In the genomic region with DNA sequence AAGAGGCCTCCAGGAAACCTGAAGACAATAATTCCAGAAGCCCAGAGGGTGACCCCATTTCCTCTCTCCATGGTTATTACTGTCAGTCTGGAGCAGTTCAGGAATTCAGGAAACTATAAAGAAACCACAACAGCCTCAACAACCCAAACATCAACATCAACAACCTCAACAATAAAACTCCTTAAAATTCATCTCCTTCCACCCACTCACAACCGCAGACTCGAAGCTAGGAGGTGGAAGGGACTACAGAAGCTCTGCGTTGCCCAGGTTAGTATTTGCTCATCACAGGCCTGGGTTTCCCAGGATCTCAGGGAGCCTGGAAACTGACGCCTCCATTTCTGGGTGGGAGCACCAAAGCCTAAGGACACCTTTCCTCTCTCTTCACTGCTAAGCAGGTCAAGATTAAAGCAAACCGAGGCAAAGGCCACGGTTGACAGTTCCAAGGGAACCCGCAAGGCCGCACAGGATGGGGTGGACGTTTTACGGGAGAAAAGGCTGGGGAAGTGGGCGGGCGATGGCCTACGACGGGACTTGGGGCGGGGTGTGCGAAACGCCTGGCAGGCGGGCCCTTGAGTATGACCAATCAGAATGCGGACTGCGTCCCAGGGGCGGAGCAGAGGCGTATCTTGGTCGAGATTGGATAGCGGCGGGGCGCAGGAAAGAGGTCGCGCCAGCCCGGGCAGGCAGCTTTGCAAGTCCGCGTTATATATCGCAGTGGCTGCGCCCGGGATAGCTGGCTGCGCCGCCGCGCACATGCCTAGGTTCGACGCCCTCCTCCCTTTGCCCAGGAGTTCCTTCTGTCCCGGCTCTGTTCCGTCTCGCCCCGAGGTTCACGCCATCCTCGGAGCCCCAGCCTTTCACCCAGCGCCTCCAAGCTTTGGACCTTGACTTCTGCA, we compare ENCODE assay signal across 8 cellular contexts. TPM values are rescaled to one million over a fixed set of nuclear protein-coding genes. Genes with fewer than 3 reads are reported as not detected.
A peak's percentile ranks its signal among the peaks of the same experiment; 100 is the strongest.
DNase-seq lines count a peak whose midpoint lies in the region; ATAC-seq and TF ChIP-seq lines count a peak whose summit lies in the region.

A gene with protein sequence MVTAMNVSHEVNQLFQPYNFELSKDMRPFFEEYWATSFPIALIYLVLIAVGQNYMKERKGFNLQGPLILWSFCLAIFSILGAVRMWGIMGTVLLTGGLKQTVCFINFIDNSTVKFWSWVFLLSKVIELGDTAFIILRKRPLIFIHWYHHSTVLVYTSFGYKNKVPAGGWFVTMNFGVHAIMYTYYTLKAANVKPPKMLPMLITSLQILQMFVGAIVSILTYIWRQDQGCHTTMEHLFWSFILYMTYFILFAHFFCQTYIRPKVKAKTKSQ (plus strand): TSS at position 654 of the 896 bp plus-strand sequence. CDS start 250 bp downstream, outside the sequence.

- no TSS peak for BruUV-seq in A673 (replicated peaks; lab: Mats Ljungman, UMichigan)

- no peaks in the 10 kb centered on the region for H3K9me3 ChIP-seq in A673 (ENCODE audit: low read depth, low read length, poor library complexity, severe bottlenecking)
- no peaks in the 10 kb centered on the region for H3K9me3 ChIP-seq in mucosa of descending colon

- H3K27ac ChIP-seq in A673 (ENCODE audit: low read depth, low read length, poor library complexity, severe bottlenecking), result peak within 1 kb of the TSS; percentile 51

- H3K4me1 ChIP-seq in A673 (ENCODE audit: insufficient read depth, low read length, poor library complexity, severe bottlenecking), result peaks cover 15% of the 10 kb centered on the region
- H3K4me1 ChIP-seq in mucosa of descending colon (ENCODE audit: low read depth), result peaks cover 18% of the 10 kb centered on the region

- H3K4me3 ChIP-seq in A673 (ENCODE audit: low read depth, low read length, poor library complexity, severe bottlenecking), result peak within 1 kb of the TSS; percentile 5
- peak within 1 kb of the TSS; percentile 21 for H3K4me3 ChIP-seq in epithelial cell of esophagus (ENCODE audit: low read length)
- H3K4me3 ChIP-seq in mucosa of descending colon, result no peak within 1 kb of the TSS

- H3K36me3 ChIP-seq in A673 (ENCODE audit: insufficient read depth, low read length, poor library complexity, severe bottlenecking) (no peaks in the 10 kb centered on the region), mucosa of descending colon (ENCODE audit: low read depth) (no peaks in the 10 kb centered on the region)

- TF ChIP-seq CTCF in A673 (conservative IDR thresholded peaks at IDR 0.05; ENCODE audit: low read depth, low read length), result no peak
- no peak for TF ChIP-seq CTCF in epithelial cell of esophagus (IDR thresholded peaks at IDR 0.05; ENCODE audit: insufficient read depth, low read depth, low read length, missing control alignments)
- no peak for TF ChIP-seq CTCF in mucosa of descending colon (IDR thresholded peaks at IDR 0.05)

- DNase-seq in A673 (ENCODE audit: low spot score), result peak; percentile 96
- peak; percentile 97 for DNase-seq in NOMO-1 (lab: John Stamatoyannopoulos, UW; ENCODE audit: unreplicated experiment in 2 of 2)
- peak; percentile 85 for DNase-seq in activated T-cell treated with anti-CD3 and anti-CD28 coated beads for 48 hours (ENCODE audit: low read depth)
- DNase-seq in epithelial cell of esophagus (ENCODE audit: low read depth), result peak; percentile 95
- peak; percentile 93 to 94 (median 94) for DNase-seq in mucosa of descending colon
- DNase-seq in stimulated activated CD8-positive, alpha-beta memory T cell treated with anti-CD3 and anti-CD28 coated beads, Interleukin-2, amount 100 ng/mL, for 1 hour (ENCODE audit: low read depth in 2 of 2), result peak; percentile 59 to 69

- POLR2A ChIA-PET in A673 (lab: Charles Lee; ENCODE audit: low non-redundant PET), result no interaction called here

- CTCF ChIA-PET in A673 (lab: Charles Lee), result interaction anchor here (0.5 to 2.2 kb wide), 5 partner anchors 56 to 1688 kb away, joined by 3 to 11 read pairs (median 4); no protein-coding TSS in a partner anchor

- peaks cover 10% of the 10 kb centered on the region for H3K27me3 ChIP-seq in A673 (replicated peaks; ENCODE audit: insufficient read depth, low read depth, low read length, poor library complexity)

- ATAC-seq in GM19025 (IDR thresholded peaks at IDR 0.05; ENCODE audit: low read depth, unreplicated experiment) (peak; percentile 92), HG03378 (IDR thresholded peaks at IDR 0.05; ENCODE audit: unreplicated experiment) (peak; percentile 77), mucosa of descending colon (peak; percentile 97)

- intact Hi-C loops in A673 (cut with micrococcal nuclease; ENCODE audit: unreplicated experiment) (loop anchor here (2.0 kb wide), 1 partner anchor 57 kb away; no protein-coding TSS in a partner anchor), mucosa of descending colon (cut with DNase I, micrococcal nuclease) (loop anchor here (5.0 kb wide), 1 partner anchor 126 kb away; no protein-coding TSS in a partner anchor)

RNA-seq across cellular contexts. Expression of the gene that starts here (rescaled TPM):
- total RNA-seq in A673 (2021), result 0.44 TPM in 1 of 2 replicates, not detected in the other
- under 1 TPM in 1 of 3 donors, not detected in 2; 0.22 TPM for total RNA-seq in mucosa of descending colon

Comparison
In these comparisons a context has a peak if more than half of its experiments do, and no peak if none do; other contexts are left out.
1. Peak in DNase-seq, H3K4me3 ChIP-seq and H3K27ac ChIP-seq in A673; RNA of the gene not detected or under 1 TPM.
2. Peak in DNase-seq and ATAC-seq in mucosa of descending colon; RNA of the gene not detected or under 1 TPM.